In genomic region chr13:20678566-20678965, GRCh38 we compare ENCODE assay signal across 9 cellular contexts. TPM values are rescaled to one million over a fixed set of nuclear protein-coding genes. Genes with fewer than 3 reads are reported as not detected.
DNase-seq lines count a peak whose midpoint lies in the region; ATAC-seq, FAIRE-seq and TF ChIP-seq lines count a peak whose summit lies in the region.
"Not testable (repeated sequence)": the region's sequence is repeated elsewhere in the genome, so short reads cannot be mapped to it uniquely, and the experiment has no call there.
"Had no signal": no experiment of that assay in that cellular context is flagged by ENCODE, and none has a peak within 500 bp of the region (broad histone marks: within the 10 kb centered on the region; RNA-seq: fewer than 3 reads in every experiment).

No MANE protein-coding gene starts in this region.

- H3K9me3 ChIP-seq in WERI-Rb-1 (ENCODE audit: severe bottlenecking); endothelial cell of umbilical vein (replicated peaks; ENCODE audit: control insufficient read depth, insufficient read depth, low read length); left lung; neural cell (ENCODE audit: low read length); trophoblast cell (ENCODE audit: insufficient read depth, low read depth, low read length): not testable (repeated sequence)

- BruUV-seq in endothelial cell of umbilical vein (replicated peaks; lab: Mats Ljungman, UMichigan): not testable (repeated sequence)

- not testable (repeated sequence) for H3K27ac Mint-ChIP-seq in GM23338, type B pancreatic cell

- not testable (repeated sequence) for H3K18ac ChIP-seq in trophoblast cell (ENCODE audit: low read length)

- H3K14ac ChIP-seq in trophoblast cell (ENCODE audit: low read length): not testable (repeated sequence)

- H2BK12ac ChIP-seq in trophoblast cell (ENCODE audit: low read length): not testable (repeated sequence)

- CTCF ChIA-PET in endothelial cell of umbilical vein (lab: Charles Lee): interaction anchor here (2.3 kb wide), 1 partner anchor 15 kb away, joined by 4 read pairs; no protein-coding TSS in a partner anchor

- not testable (repeated sequence) for H3K9me3 Mint-ChIP-seq in GM23338, type B pancreatic cell

- H3K36me3 Mint-ChIP-seq in GM23338 (ENCODE audit: low read depth): not testable (repeated sequence)
- H3K36me3 Mint-ChIP-seq in type B pancreatic cell: peaks cover 21% of the 10 kb centered on the region

- H4K91ac ChIP-seq in trophoblast cell (ENCODE audit: low read depth, low read length): not testable (repeated sequence)

- H3K27ac ChIP-seq in GM23338 (ENCODE audit: low read depth); endothelial cell of umbilical vein (ENCODE audit: insufficient read depth, low read depth, low read length); left lung; neural cell (ENCODE audit: low read length); trophoblast cell (ENCODE audit: low read depth, low read length): not testable (repeated sequence)
- H3K27ac ChIP-seq in WERI-Rb-1: peak overlapping the region; percentile 75

- H4K12ac ChIP-seq in trophoblast cell (ENCODE audit: low read depth, low read length): not testable (repeated sequence)

- WGBS in trophoblast cell (ENCODE audit: extremely low coverage, insufficient coverage, insufficient read length): no CpG with 5 or more reads among the region's 8 CpGs

- H3K4me3 ChIP-seq in GM23338; endothelial cell of umbilical vein (replicated peaks in 1 of 3; ENCODE audit: insufficient read depth in 1 of 3, low read depth in 1 of 3, low read length in 3 of 3); left lung; neural cell (ENCODE audit: low read length); trophoblast cell (ENCODE audit: low read depth, low read length): not testable (repeated sequence)
- peak overlapping the region; percentile 21 for H3K4me3 ChIP-seq in WERI-Rb-1 (ENCODE audit: low read depth, low read length)

- peak; percentile 28 for FAIRE-seq in endothelial cell of umbilical vein (lab: Jason Lieb, UNC)

- H4K20me1 ChIP-seq in GM23338 (replicated peaks; ENCODE audit: insufficient read depth); endothelial cell of umbilical vein (replicated peaks; ENCODE audit: control insufficient read depth, extremely low read depth, insufficient read depth, low read length); neural cell (ENCODE audit: insufficient read depth): not testable (repeated sequence)

- not testable (repeated sequence) for H3K9me2 ChIP-seq in GM23338 (ENCODE audit: insufficient read depth); neural cell (ENCODE audit: insufficient read depth, low read length)

- not testable (repeated sequence) for H3K4me2 ChIP-seq in GM23338; endothelial cell of umbilical vein (ENCODE audit: insufficient read depth, low read length); neural cell (ENCODE audit: low read length); trophoblast cell (ENCODE audit: low read length)

- dilution Hi-C loops in endothelial cell of umbilical vein (cut with MboI; ENCODE audit: extremely low pct_ligation_motif_present, low sequenced_read_pairs): not testable (repeated sequence)

- H2AFZ ChIP-seq in GM23338: peak overlapping the region; percentile 38; the same call in 1 of the 2 replicates
- not testable (repeated sequence) for H2AFZ ChIP-seq in endothelial cell of umbilical vein (ENCODE audit: low read depth, low read length); neural cell (ENCODE audit: low read depth, low read length); trophoblast cell (ENCODE audit: insufficient read depth, low read length, poor library complexity)

- not testable (repeated sequence) for H3K27me3 ChIP-seq in GM23338 (ENCODE audit: insufficient read depth); WERI-Rb-1 (ENCODE audit: insufficient read depth, low read depth, severe bottlenecking); endothelial cell of umbilical vein (ENCODE audit: control insufficient read depth in 2 of 2, insufficient read depth in 2 of 2, low read length in 2 of 2); left lung; neural cell (ENCODE audit: insufficient read depth, low read depth, low read length); trophoblast cell (ENCODE audit: insufficient read depth, low read length)

- POLR2A ChIA-PET in endothelial cell of umbilical vein (lab: Charles Lee): not testable (repeated sequence)

- not testable (repeated sequence) for DNase-seq in GM23338 (ENCODE audit: low spot score); left lung; type B pancreatic cell (ENCODE audit: extremely low spot score, unreplicated experiment)
- DNase-seq in NCI-H82 (lab: John Stamatoyannopoulos, UW) (peak; percentile 97), WERI-Rb-1 (peak; percentile 66), endothelial cell of umbilical vein (ENCODE audit: low read depth, low spot score) (peak; percentile 16), trophoblast cell (peak; percentile 43 to 73)

- TF ChIP-seq RAD21 in neural cell (conservative IDR thresholded peaks at IDR 0.05): not testable (repeated sequence)

- not testable (repeated sequence) for H4K8ac ChIP-seq in trophoblast cell (ENCODE audit: low read depth, low read length)

- intact Hi-C loops in endothelial cell of umbilical vein (cut with micrococcal nuclease); left lung (cut with DNase I): not testable (repeated sequence)

- H3K4ac ChIP-seq in trophoblast cell (ENCODE audit: low read depth, low read length): not testable (repeated sequence)

- not testable (repeated sequence) for TF ChIP-seq CTCF in GM23338 (conservative IDR thresholded peaks at IDR 0.05; ENCODE audit: low read depth in 2 of 2); WERI-Rb-1 (IDR thresholded peaks at IDR 0.05; ENCODE audit: low read depth, low read length); endothelial cell of umbilical vein (IDR thresholded peaks at IDR 0.05; ENCODE audit: extremely low read depth in 1 of 2, insufficient read depth in 1 of 2, low read depth in 1 of 2, low read length in 2 of 2); left lung (IDR thresholded peaks at IDR 0.05); neural cell (IDR thresholded peaks at IDR 0.05; ENCODE audit: poor library complexity, severe bottlenecking); type B pancreatic cell (conservative IDR thresholded peaks at IDR 0.05)

- H2BK120ac ChIP-seq in trophoblast cell (ENCODE audit: insufficient read depth, low read length, poor library complexity): not testable (repeated sequence)

- not testable (repeated sequence) for H3K36me3 ChIP-seq in GM23338 (ENCODE audit: insufficient read depth); WERI-Rb-1; endothelial cell of umbilical vein (ENCODE audit: control insufficient read depth in 2 of 2, extremely low read depth in 1 of 2, insufficient read depth in 2 of 2, low read length in 2 of 2); neural cell (ENCODE audit: insufficient read depth, low read length); trophoblast cell (ENCODE audit: control insufficient read depth in 1 of 2, insufficient read depth in 2 of 2, low read length in 2 of 2)
- peaks cover 0 to 13% of the 10 kb centered on the region in 2 donors for H3K36me3 ChIP-seq in left lung

- H3K79me1 ChIP-seq in trophoblast cell (ENCODE audit: low read length): not testable (repeated sequence)

- not testable (repeated sequence) for TF ChIP-seq EP300 in neural cell (conservative IDR thresholded peaks at IDR 0.05; ENCODE audit: poor library complexity, severe bottlenecking)

- not testable (repeated sequence) for H3K27me3 Mint-ChIP-seq in GM23338 (ENCODE audit: insufficient read depth, low read depth, poor library complexity); type B pancreatic cell

- not testable (repeated sequence) for H3K79me2 ChIP-seq in GM23338 (replicated peaks; ENCODE audit: insufficient read depth); endothelial cell of umbilical vein (ENCODE audit: control insufficient read depth, insufficient read depth, low read length); neural cell (replicated peaks; ENCODE audit: insufficient read depth, low read length); trophoblast cell (ENCODE audit: control insufficient read depth, insufficient read depth, low read length, poor library complexity)

- H2BK5ac ChIP-seq in trophoblast cell (ENCODE audit: low read depth, low read length, poor library complexity): not testable (repeated sequence)

- not testable (repeated sequence) for H3K23ac ChIP-seq in trophoblast cell (ENCODE audit: low read length)

- H3K4me1 Mint-ChIP-seq in GM23338 (peaks cover 32% of the 10 kb centered on the region), type B pancreatic cell (ENCODE audit: unreplicated experiment) (peaks cover 12% of the 10 kb centered on the region)

- not testable (repeated sequence) for H3K9ac ChIP-seq in endothelial cell of umbilical vein (replicated peaks; ENCODE audit: extremely low read depth, insufficient read depth, low read length); trophoblast cell (ENCODE audit: low read length)
- peak overlapping the region; percentile 26 for H3K9ac ChIP-seq in neural cell (ENCODE audit: low read length)

- peaks cover 16% of the 10 kb centered on the region; the same call in 1 of the 2 replicates for H3K4me1 ChIP-seq in GM23338 (ENCODE audit: insufficient read depth)
- H3K4me1 ChIP-seq in endothelial cell of umbilical vein (ENCODE audit: control insufficient read depth, extremely low read depth, insufficient read depth, low read length); left lung; trophoblast cell (ENCODE audit: control insufficient read depth in 1 of 2, insufficient read depth in 2 of 2, low read length in 2 of 2): not testable (repeated sequence)

- H2AK5ac ChIP-seq in trophoblast cell (ENCODE audit: low read length): not testable (repeated sequence)

- not testable (repeated sequence) for H3K9me1 ChIP-seq in endothelial cell of umbilical vein (replicated peaks; ENCODE audit: control insufficient read depth, extremely low read depth, insufficient read depth, low read length)

- not testable (repeated sequence) for H3F3A ChIP-seq in GM23338 (replicated peaks; ENCODE audit: low read depth); neural cell (ENCODE audit: insufficient read depth, low read length, poor library complexity, severe bottlenecking)

- H3K4me3 Mint-ChIP-seq in GM23338: not testable (repeated sequence)
- peak overlapping the region; percentile 38 for H3K4me3 Mint-ChIP-seq in type B pancreatic cell

- ATAC-seq in GM23338 (peak; percentile 28; the same call in 1 of the 3 replicates), left lung (peak; percentile 31)

- TF ChIP-seq POLR2A in endothelial cell of umbilical vein (IDR thresholded peaks at IDR 0.05; ENCODE audit: low read depth, low read length): not testable (repeated sequence)

RNA-seq across cellular contexts. Expression of gene IL17D, which starts 24.9 kb away (rescaled TPM):
- total RNA-seq in GM23338 (2014; rRNA removed; shearing (Covaris generic)): 0.70 and 2.3 TPM in 2 replicates
- polyA plus RNA-seq in GM23338 (2016; fragmentation: Nextera tagmentation; extraction: Ambion mirVana): 1.6 and 3.3 TPM in 2 replicates
- 4.9 and 6.1 TPM in 2 replicates for total RNA-seq in endothelial cell of umbilical vein
- polyA plus RNA-seq in endothelial cell of umbilical vein: 4.0 and 5.5 TPM in 2 replicates
- polyA plus RNA-seq in endothelial cell of umbilical vein (2011; cell fraction: cytosol; rRNA removed): 2.3 and 3.2 TPM in 2 replicates
- 2.5 and 3.1 TPM in 2 replicates for polyA plus RNA-seq in endothelial cell of umbilical vein (2011; cell fraction: nucleus; rRNA removed)
- polyA plus RNA-seq in endothelial cell of umbilical vein (2012): 16.2 and 17.4 TPM in 2 replicates
- polyA minus RNA-seq in endothelial cell of umbilical vein: 2.0 and 2.2 TPM in 2 replicates
- not detected for polyA minus RNA-seq in endothelial cell of umbilical vein (2011; cell fraction: cytosol; rRNA and poly(A)+ RNA removed)
- polyA minus RNA-seq in endothelial cell of umbilical vein (2011; cell fraction: nucleus; rRNA and poly(A)+ RNA removed): 0.38 and 0.82 TPM in 2 replicates
- 1 to 10 TPM; 1.1 to 3.6 TPM for total RNA-seq in left lung
- polyA plus RNA-seq in neural cell: 14.5 and 17.5 TPM in 2 replicates
- 14.1 and 15.3 TPM in 2 replicates for polyA minus RNA-seq in neural cell
- polyA plus RNA-seq in trophoblast cell (2013): 1.7 TPM in 2 replicates
- total RNA-seq in type B pancreatic cell (ENCODE audit: low replicate concordance): 1.5 and 6.3 TPM in 2 replicates
- total RNA-seq: CD4-positive, CD25-positive, alpha-beta regulatory T cell had no signal
